21 cellular contexts compared by ENCODE assay signal in the genomic region with DNA sequence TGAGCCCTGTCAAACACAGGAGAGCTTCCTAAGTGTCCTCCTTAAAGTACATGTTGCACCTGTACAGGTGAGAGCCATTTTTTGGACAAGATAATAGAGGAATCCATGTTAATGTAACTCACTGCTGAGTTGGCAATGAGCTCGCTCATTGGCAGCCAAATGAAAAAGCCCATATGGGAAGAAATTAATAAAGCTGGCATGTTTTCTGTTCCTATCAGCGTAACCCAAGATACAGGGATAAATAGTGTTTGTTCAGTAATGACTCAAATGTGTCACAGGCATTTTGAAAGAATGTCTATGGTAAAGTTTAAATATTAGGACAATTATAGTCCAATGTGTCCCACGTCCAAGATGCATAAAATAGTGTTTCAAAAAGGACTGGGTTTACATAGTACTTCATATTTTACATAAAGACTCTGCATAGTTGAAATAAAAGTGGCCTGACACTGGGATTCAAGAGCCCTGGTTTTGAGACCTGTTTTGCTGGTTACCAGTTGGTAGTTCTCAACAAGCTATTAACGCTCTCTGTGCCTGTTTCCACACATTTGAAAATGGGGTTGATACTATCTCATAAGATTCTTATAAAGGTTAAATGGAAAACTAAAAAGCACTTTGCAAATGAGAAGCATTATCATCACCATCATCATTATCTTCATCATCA. TPM values are rescaled to one million over a fixed set of nuclear protein-coding genes. Genes with fewer than 3 reads are reported as not detected.
DNase-seq lines count a peak whose midpoint lies in the region; ATAC-seq and TF ChIP-seq lines count a peak whose summit lies in the region.
"Had no signal": no experiment of that assay in that cellular context is flagged by ENCODE, and none has a peak within 500 bp of the region (broad histone marks: within the 10 kb centered on the region; RNA-seq: fewer than 3 reads in every experiment).

No MANE protein-coding gene starts in this region.

- H3K4me3 ChIP-seq in left lung (no peak overlapping the region), thoracic aorta (no peak overlapping the region)
- H3K4me3 ChIP-seq: SK-N-MC, skin epidermis had no signal

- H3K9me3 ChIP-seq in left lung (peaks cover 0 to 13% of the 10 kb centered on the region in 2 donors), thoracic aorta (no peaks in the 10 kb centered on the region)

- H3K4me1 Mint-ChIP-seq in naive thymus-derived CD8-positive, alpha-beta T cell = peaks cover 3 to 21% (median 4%) of the 10 kb centered on the region in 4 donors

- H3K4me1 ChIP-seq in left lung = peaks cover 5 to 27% of the 10 kb centered on the region in 2 donors
- H3K4me1 ChIP-seq in thoracic aorta (ENCODE audit: control insufficient read depth in 1 of 2, low read depth in 2 of 2) = peaks cover 25 to 65% of the 10 kb centered on the region in 2 donors

- peaks cover 0 to 4% (median 0%) of the 10 kb centered on the region in 3 donors for H3K36me3 Mint-ChIP-seq in naive thymus-derived CD8-positive, alpha-beta T cell
- H3K36me3 Mint-ChIP-seq: CD8-positive, alpha-beta T cell had no signal

- ATAC-seq in left lung (peak; percentile 55), thoracic aorta (ENCODE audit: insufficient number of reproducible peaks, low FRiP score, low read depth) (no peak)
- no peak for ATAC-seq in naive thymus-derived CD8-positive, alpha-beta T cell
- ATAC-seq: activated T-cell treated with anti-CD3 and anti-CD28 coated beads, Interleukin-2, amount 50 U/mL, for 4 hours; CD8-positive, alpha-beta T cell had no signal

- no peak overlapping the region for H3K4me3 Mint-ChIP-seq in naive thymus-derived CD8-positive, alpha-beta T cell
- H3K4me3 Mint-ChIP-seq: activated T-cell treated with anti-CD3 and anti-CD28 coated beads, Interleukin-2, amount 50 U/mL, for 4 hours; CD8-positive, alpha-beta T cell; memory B cell; T-helper 1 cell treated with Interleukin-12 subunit alpha and Interleukin-12 subunit beta and Interleukin-4 antibody, amounts not matched to agents 30 μg/mL and 1 μg/mL, for 36 hours had no signal

- intact Hi-C loops in left lung (cut with DNase I) = no loop called here

- H3K36me3 ChIP-seq in left lung (no peaks in the 10 kb centered on the region), thoracic aorta (no peaks in the 10 kb centered on the region)

- no peaks in the 10 kb centered on the region for H3K27me3 Mint-ChIP-seq in naive thymus-derived CD8-positive, alpha-beta T cell
- H3K27me3 Mint-ChIP-seq: memory B cell, progenitor cell of endocrine pancreas had no signal

- H3K27me3 ChIP-seq in left lung (no peaks in the 10 kb centered on the region), thoracic aorta (replicated peaks; ENCODE audit: insufficient read depth) (no peaks in the 10 kb centered on the region)

- DNase-seq in DMS53 (lab: John Stamatoyannopoulos, UW) (peak; percentile 31), DMS53 treated with DMSO at 0.1 percent for 48 hours (lab: John Stamatoyannopoulos, UW; ENCODE audit: unreplicated experiment) (no peak), left lung (no peak), thoracic aorta (ENCODE audit: low spot score) (no peak), putamen (ENCODE audit: low spot score) (no peak), NCI-H2029 (lab: John Stamatoyannopoulos, UW) (no peak)
- DNase-seq in naive thymus-derived CD8-positive, alpha-beta T cell = no peak
- DNase-seq: activated CD4-positive, alpha-beta T cell treated with anti-CD3 and anti-CD28 coated beads for 4 hours; activated T-cell treated with anti-CD3 and anti-CD28 coated beads, Interleukin-2, amount 50 U/mL, for 4 hours; CD8-positive, alpha-beta T cell; GOT3; NCI-H1105; NCI-H2107; NCI-H524 treated with DMSO at 0.1 percent for 48 hours had no signal

- POLR2A ChIA-PET in naive thymus-derived CD8-positive, alpha-beta T cell (lab: Charles Lee) = no interaction called here

- peaks cover 2 to 25% (median 11%) of the 10 kb centered on the region in 9 donors for H3K9me3 Mint-ChIP-seq in naive thymus-derived CD8-positive, alpha-beta T cell
- H3K9me3 Mint-ChIP-seq: CD8-positive, alpha-beta T cell had no signal

- H3K27ac Mint-ChIP-seq in naive thymus-derived CD8-positive, alpha-beta T cell = no peak overlapping the region
- H3K27ac Mint-ChIP-seq: CD8-positive, alpha-beta T cell; memory B cell; progenitor cell of endocrine pancreas; T-helper 1 cell treated with Interleukin-12 subunit alpha and Interleukin-12 subunit beta and Interleukin-4 antibody, amounts not matched to agents 30 μg/mL and 1 μg/mL, for 36 hours had no signal

- H3K27ac ChIP-seq in angular gyrus (ENCODE audit: low read depth, low read length) (peak overlapping the region; percentile 83), left lung (peak overlapping the region in 1 of 2 donors; percentile 74), thoracic aorta (peak overlapping the region; percentile 43 to 87)
- H3K27ac ChIP-seq: 22Rv1, SK-N-MC had no signal

- TF ChIP-seq CTCF in left lung (IDR thresholded peaks at IDR 0.05) = no peak
- no peak for TF ChIP-seq CTCF in thoracic aorta (IDR thresholded peaks at IDR 0.05)

RNA-seq across cellular contexts. Expression of a gene that starts 49.1 kb away (rescaled TPM):
- total RNA-seq in left lung (10 to 100 TPM; 15.6 to 18.2 TPM), thoracic aorta (10 to 100 TPM; 71.1 to 80.1 TPM)
- 10 to 100 TPM; 16.5 to 18.0 TPM for total RNA-seq in naive thymus-derived CD8-positive, alpha-beta T cell
- 1 to 10 TPM; 1.4 to 5.2 (median 3.3) TPM for polyA plus RNA-seq in naive thymus-derived CD8-positive, alpha-beta T cell
